In the genomic region with DNA sequence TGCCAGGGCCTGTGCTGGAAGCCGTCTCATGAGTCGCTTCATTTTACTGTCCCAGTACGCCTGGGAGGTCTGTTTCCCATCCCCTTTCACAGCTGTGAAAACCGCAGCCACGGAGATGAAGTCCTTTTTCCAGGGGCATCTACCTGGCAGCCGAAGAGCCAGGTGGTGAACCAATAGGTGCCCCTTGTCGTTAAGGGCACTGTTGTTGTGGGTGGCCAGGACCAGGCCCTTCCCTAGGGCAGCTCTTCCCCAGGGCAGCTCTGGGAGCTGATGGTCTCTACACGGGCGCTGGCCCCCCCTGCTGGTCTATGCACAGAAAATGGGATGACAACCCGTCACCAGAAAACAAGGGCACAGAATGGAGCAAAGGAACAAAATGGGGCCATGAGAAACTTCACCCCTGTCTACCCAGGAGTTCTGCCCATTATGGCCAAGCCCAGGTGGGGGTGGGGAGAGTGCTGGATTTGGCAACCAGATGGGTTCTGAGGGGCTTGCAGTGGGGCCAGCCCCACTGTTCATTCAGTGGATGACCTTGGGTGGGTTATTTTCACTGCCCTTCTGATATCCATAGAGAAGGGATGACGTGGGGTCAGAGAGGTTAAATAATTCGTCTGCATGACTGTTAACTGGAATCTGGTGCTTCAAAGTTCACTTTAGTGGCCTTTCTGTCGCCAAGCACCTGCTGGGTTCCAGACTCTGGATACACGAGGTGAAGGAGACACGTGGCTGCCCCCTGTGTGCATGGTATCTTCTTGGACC, we compare ENCODE assay signal across 1 cellular context.
TF ChIP-seq lines count a peak whose summit lies in the region.

No MANE protein-coding gene starts in this region.

TF ChIP-seq in HepG2, 621 proteins besides CTCF, POLR2A, EP300 and RAD21 (continued from another document and continues in another):
- TF ChIP-seq, protein P1, sequence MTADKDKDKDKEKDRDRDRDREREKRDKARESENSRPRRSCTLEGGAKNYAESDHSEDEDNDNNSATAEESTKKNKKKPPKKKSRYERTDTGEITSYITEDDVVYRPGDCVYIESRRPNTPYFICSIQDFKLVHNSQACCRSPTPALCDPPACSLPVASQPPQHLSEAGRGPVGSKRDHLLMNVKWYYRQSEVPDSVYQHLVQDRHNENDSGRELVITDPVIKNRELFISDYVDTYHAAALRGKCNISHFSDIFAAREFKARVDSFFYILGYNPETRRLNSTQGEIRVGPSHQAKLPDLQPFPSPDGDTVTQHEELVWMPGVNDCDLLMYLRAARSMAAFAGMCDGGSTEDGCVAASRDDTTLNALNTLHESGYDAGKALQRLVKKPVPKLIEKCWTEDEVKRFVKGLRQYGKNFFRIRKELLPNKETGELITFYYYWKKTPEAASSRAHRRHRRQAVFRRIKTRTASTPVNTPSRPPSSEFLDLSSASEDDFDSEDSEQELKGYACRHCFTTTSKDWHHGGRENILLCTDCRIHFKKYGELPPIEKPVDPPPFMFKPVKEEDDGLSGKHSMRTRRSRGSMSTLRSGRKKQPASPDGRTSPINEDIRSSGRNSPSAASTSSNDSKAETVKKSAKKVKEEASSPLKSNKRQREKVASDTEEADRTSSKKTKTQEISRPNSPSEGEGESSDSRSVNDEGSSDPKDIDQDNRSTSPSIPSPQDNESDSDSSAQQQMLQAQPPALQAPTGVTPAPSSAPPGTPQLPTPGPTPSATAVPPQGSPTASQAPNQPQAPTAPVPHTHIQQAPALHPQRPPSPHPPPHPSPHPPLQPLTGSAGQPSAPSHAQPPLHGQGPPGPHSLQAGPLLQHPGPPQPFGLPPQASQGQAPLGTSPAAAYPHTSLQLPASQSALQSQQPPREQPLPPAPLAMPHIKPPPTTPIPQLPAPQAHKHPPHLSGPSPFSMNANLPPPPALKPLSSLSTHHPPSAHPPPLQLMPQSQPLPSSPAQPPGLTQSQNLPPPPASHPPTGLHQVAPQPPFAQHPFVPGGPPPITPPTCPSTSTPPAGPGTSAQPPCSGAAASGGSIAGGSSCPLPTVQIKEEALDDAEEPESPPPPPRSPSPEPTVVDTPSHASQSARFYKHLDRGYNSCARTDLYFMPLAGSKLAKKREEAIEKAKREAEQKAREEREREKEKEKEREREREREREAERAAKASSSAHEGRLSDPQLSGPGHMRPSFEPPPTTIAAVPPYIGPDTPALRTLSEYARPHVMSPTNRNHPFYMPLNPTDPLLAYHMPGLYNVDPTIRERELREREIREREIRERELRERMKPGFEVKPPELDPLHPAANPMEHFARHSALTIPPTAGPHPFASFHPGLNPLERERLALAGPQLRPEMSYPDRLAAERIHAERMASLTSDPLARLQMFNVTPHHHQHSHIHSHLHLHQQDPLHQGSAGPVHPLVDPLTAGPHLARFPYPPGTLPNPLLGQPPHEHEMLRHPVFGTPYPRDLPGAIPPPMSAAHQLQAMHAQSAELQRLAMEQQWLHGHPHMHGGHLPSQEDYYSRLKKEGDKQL (CRISPR knock-in tag; IDR thresholded peaks at IDR 0.05; ENCODE audit: low read depth), result no peak
- TF ChIP-seq, protein P2, sequence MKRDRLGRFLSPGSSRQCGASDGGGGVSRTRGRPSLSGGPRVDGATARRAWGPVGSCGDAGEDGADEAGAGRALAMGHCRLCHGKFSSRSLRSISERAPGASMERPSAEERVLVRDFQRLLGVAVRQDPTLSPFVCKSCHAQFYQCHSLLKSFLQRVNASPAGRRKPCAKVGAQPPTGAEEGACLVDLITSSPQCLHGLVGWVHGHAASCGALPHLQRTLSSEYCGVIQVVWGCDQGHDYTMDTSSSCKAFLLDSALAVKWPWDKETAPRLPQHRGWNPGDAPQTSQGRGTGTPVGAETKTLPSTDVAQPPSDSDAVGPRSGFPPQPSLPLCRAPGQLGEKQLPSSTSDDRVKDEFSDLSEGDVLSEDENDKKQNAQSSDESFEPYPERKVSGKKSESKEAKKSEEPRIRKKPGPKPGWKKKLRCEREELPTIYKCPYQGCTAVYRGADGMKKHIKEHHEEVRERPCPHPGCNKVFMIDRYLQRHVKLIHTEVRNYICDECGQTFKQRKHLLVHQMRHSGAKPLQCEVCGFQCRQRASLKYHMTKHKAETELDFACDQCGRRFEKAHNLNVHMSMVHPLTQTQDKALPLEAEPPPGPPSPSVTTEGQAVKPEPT (CRISPR knock-in tag; IDR thresholded peaks at IDR 0.05; ENCODE audit: low read depth), result peak; percentile 71; the same call in 1 of the 2 replicates
- TF ChIP-seq RFXAP (CRISPR knock-in tag; IDR thresholded peaks at IDR 0.05; ENCODE audit: borderline replicate concordance) (peak; percentile 70; the same call in 1 of the 2 replicates), ZNF34 (CRISPR knock-in tag; IDR thresholded peaks at IDR 0.05; ENCODE audit: borderline replicate concordance) (peak; percentile 97), HNF4A (CRISPR knock-in tag; IDR thresholded peaks at IDR 0.05) (peak; percentile 10), HOXD1 (CRISPR knock-in tag; IDR thresholded peaks at IDR 0.05) (peak; percentile 71; the same call in 1 of the 2 replicates), NRL (CRISPR knock-in tag; IDR thresholded peaks at IDR 0.05; ENCODE audit: borderline replicate concordance) (peak; percentile 33; the same call in 1 of the 2 replicates), FLYWCH1 (CRISPR knock-in tag; IDR thresholded peaks at IDR 0.05) (no peak), SSRP1 (CRISPR knock-in tag; IDR thresholded peaks at IDR 0.05) (no peak), ZNF660 (CRISPR knock-in tag; IDR thresholded peaks at IDR 0.05; ENCODE audit: borderline replicate concordance, low read depth) (no peak), CENPT (CRISPR knock-in tag; IDR thresholded peaks at IDR 0.05; ENCODE audit: low read depth) (no peak), ARNTL (CRISPR knock-in tag; IDR thresholded peaks at IDR 0.05) (0 out of 2 replicates have a peak, but pooled peaks have one; percentile 65), PHB2 (IDR thresholded peaks at IDR 0.05; ENCODE audit: partially characterized antibody) (no peak), PPARG (CRISPR knock-in tag; conservative IDR thresholded peaks at IDR 0.05) (peak; percentile 39; the same call in 1 of the 2 replicates), ZNF567 (CRISPR knock-in tag; IDR thresholded peaks at IDR 0.05; ENCODE audit: borderline replicate concordance) (peak; percentile 33; the same call in 1 of the 2 replicates)
- TF ChIP-seq, protein P3, sequence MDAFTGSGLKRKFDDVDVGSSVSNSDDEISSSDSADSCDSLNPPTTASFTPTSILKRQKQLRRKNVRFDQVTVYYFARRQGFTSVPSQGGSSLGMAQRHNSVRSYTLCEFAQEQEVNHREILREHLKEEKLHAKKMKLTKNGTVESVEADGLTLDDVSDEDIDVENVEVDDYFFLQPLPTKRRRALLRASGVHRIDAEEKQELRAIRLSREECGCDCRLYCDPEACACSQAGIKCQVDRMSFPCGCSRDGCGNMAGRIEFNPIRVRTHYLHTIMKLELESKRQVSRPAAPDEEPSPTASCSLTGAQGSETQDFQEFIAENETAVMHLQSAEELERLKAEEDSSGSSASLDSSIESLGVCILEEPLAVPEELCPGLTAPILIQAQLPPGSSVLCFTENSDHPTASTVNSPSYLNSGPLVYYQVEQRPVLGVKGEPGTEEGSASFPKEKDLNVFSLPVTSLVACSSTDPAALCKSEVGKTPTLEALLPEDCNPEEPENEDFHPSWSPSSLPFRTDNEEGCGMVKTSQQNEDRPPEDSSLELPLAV (CRISPR knock-in tag; conservative IDR thresholded peaks at IDR 0.05; ENCODE audit: low read depth), result no peak
- TF ChIP-seq, protein P4, sequence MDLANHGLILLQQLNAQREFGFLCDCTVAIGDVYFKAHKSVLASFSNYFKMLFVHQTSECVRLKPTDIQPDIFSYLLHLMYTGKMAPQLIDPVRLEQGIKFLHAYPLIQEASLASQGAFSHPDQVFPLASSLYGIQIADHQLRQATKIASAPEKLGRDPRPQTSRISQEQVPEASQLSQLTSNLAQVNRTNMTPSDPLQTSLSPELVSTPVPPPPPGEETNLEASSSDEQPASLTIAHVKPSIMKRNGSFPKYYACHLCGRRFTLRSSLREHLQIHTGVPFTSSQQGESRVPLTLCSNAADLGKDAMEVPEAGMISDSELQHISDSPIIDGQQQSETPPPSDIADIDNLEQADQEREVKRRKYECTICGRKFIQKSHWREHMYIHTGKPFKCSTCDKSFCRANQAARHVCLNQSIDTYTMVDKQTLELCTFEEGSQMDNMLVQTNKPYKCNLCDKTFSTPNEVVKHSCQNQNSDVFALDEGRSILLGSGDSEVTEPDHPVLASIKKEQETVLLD (CRISPR knock-in tag; IDR thresholded peaks at IDR 0.05; ENCODE audit: low read depth), result no peak
- TF ChIP-seq, protein P5, sequence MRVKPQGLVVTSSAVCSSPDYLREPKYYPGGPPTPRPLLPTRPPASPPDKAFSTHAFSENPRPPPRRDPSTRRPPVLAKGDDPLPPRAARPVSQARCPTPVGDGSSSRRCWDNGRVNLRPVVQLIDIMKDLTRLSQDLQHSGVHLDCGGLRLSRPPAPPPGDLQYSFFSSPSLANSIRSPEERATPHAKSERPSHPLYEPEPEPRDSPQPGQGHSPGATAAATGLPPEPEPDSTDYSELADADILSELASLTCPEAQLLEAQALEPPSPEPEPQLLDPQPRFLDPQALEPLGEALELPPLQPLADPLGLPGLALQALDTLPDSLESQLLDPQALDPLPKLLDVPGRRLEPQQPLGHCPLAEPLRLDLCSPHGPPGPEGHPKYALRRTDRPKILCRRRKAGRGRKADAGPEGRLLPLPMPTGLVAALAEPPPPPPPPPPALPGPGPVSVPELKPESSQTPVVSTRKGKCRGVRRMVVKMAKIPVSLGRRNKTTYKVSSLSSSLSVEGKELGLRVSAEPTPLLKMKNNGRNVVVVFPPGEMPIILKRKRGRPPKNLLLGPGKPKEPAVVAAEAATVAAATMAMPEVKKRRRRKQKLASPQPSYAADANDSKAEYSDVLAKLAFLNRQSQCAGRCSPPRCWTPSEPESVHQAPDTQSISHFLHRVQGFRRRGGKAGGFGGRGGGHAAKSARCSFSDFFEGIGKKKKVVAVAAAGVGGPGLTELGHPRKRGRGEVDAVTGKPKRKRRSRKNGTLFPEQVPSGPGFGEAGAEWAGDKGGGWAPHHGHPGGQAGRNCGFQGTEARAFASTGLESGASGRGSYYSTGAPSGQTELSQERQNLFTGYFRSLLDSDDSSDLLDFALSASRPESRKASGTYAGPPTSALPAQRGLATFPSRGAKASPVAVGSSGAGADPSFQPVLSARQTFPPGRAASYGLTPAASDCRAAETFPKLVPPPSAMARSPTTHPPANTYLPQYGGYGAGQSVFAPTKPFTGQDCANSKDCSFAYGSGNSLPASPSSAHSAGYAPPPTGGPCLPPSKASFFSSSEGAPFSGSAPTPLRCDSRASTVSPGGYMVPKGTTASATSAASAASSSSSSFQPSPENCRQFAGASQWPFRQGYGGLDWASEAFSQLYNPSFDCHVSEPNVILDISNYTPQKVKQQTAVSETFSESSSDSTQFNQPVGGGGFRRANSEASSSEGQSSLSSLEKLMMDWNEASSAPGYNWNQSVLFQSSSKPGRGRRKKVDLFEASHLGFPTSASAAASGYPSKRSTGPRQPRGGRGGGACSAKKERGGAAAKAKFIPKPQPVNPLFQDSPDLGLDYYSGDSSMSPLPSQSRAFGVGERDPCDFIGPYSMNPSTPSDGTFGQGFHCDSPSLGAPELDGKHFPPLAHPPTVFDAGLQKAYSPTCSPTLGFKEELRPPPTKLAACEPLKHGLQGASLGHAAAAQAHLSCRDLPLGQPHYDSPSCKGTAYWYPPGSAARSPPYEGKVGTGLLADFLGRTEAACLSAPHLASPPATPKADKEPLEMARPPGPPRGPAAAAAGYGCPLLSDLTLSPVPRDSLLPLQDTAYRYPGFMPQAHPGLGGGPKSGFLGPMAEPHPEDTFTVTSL (CRISPR knock-in tag; IDR thresholded peaks at IDR 0.05; ENCODE audit: borderline replicate concordance), result 0 out of 2 replicates have a peak, but pooled peaks have one; percentile 35
- TF ChIP-seq, protein P6, sequence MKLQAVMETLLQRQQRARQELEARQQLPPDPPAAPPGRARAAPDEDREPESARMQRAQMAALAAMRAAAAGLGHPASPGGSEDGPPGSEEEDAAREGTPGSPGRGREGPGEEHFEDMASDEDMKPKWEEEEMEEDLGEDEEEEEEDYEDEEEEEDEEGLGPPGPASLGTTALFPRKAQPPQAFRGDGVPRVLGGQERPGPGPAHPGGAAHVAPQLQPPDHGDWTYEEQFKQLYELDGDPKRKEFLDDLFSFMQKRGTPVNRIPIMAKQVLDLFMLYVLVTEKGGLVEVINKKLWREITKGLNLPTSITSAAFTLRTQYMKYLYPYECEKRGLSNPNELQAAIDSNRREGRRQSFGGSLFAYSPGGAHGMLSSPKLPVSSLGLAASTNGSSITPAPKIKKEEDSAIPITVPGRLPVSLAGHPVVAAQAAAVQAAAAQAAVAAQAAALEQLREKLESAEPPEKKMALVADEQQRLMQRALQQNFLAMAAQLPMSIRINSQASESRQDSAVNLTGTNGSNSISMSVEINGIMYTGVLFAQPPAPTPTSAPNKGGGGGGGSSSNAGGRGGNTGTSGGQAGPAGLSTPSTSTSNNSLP (IDR thresholded peaks at IDR 0.05; ENCODE audit: low read depth, low read length), result peak; percentile 40; the same call in 1 of the 2 replicates
- TF ChIP-seq, protein P7, sequence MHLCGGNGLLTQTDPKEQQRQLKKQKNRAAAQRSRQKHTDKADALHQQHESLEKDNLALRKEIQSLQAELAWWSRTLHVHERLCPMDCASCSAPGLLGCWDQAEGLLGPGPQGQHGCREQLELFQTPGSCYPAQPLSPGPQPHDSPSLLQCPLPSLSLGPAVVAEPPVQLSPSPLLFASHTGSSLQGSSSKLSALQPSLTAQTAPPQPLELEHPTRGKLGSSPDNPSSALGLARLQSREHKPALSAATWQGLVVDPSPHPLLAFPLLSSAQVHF (CRISPR knock-in tag; IDR thresholded peaks at IDR 0.05), result no peak
- TF ChIP-seq, protein P8, sequence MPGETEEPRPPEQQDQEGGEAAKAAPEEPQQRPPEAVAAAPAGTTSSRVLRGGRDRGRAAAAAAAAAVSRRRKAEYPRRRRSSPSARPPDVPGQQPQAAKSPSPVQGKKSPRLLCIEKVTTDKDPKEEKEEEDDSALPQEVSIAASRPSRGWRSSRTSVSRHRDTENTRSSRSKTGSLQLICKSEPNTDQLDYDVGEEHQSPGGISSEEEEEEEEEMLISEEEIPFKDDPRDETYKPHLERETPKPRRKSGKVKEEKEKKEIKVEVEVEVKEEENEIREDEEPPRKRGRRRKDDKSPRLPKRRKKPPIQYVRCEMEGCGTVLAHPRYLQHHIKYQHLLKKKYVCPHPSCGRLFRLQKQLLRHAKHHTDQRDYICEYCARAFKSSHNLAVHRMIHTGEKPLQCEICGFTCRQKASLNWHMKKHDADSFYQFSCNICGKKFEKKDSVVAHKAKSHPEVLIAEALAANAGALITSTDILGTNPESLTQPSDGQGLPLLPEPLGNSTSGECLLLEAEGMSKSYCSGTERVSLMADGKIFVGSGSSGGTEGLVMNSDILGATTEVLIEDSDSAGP (CRISPR knock-in tag; IDR thresholded peaks at IDR 0.05; ENCODE audit: borderline replicate concordance), result peak; percentile 71
- TF ChIP-seq, protein P9, sequence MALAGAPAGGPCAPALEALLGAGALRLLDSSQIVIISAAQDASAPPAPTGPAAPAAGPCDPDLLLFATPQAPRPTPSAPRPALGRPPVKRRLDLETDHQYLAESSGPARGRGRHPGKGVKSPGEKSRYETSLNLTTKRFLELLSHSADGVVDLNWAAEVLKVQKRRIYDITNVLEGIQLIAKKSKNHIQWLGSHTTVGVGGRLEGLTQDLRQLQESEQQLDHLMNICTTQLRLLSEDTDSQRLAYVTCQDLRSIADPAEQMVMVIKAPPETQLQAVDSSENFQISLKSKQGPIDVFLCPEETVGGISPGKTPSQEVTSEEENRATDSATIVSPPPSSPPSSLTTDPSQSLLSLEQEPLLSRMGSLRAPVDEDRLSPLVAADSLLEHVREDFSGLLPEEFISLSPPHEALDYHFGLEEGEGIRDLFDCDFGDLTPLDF (CRISPR knock-in tag; IDR thresholded peaks at IDR 0.05), result no peak
